ENCODE assay signal across 12 cellular contexts in genomic region chr10:71314694-71315225, GRCh38. TPM values are rescaled to one million over a fixed set of nuclear protein-coding genes. Genes with fewer than 3 reads are reported as not detected.
DNase-seq lines count a peak whose midpoint lies in the region; ATAC-seq, FAIRE-seq and TF ChIP-seq lines count a peak whose summit lies in the region.
"Had no signal": no experiment of that assay in that cellular context is flagged by ENCODE, and none has a peak within 500 bp of the region (broad histone marks: within the 10 kb centered on the region; RNA-seq: fewer than 3 reads in every experiment).

No MANE protein-coding gene starts in this region.

- H3K79me2 ChIP-seq in OCI-LY3 (ENCODE audit: low read length) (0 out of 2 replicates have a peak, but pooled peaks cover under 1% of the 10 kb centered on the region), parathyroid adenoma (no peaks in the 10 kb centered on the region)

- ATAC-seq in GM21737 (IDR thresholded peaks at IDR 0.05; ENCODE audit: unreplicated experiment) = no peak
- no peak for ATAC-seq in activated CD8-positive, alpha-beta T cell treated with anti-CD3 and anti-CD28 coated beads for 36 hours

- FAIRE-seq in GM12891 (lab: Jason Lieb, UNC) = no peak

- H3K4me2 ChIP-seq in OCI-LY3 (ENCODE audit: low read length) (peak overlapping the region; percentile 73), parathyroid adenoma (ENCODE audit: low read length) (peak overlapping the region; percentile 16)

- peak overlapping the region; percentile 69 for H3K4me3 ChIP-seq in OCI-LY3 (ENCODE audit: low read length)
- H3K4me3 ChIP-seq in epithelial cell of proximal tubule (ENCODE audit: low read depth, low read length) = peak overlapping the region; percentile 16
- H3K4me3 ChIP-seq in parathyroid adenoma (ENCODE audit: low read depth, low read length) = no peak overlapping the region
- H3K4me3 ChIP-seq: left lung, upper lobe of right lung had no signal

- H4K20me1 ChIP-seq in OCI-LY3 (ENCODE audit: insufficient read depth, low read length) = no peaks in the 10 kb centered on the region

- H3K9me3 ChIP-seq in ES-I3 (ENCODE audit: control insufficient read depth, insufficient read depth, low read length) (no peaks in the 10 kb centered on the region), OCI-LY3 (ENCODE audit: insufficient read depth, low read length) (no peaks in the 10 kb centered on the region), parathyroid adenoma (ENCODE audit: control insufficient read depth, low read length) (no peaks in the 10 kb centered on the region)
- H3K9me3 ChIP-seq: left lung, upper lobe of right lung had no signal

- no peak overlapping the region for H3K4me3 Mint-ChIP-seq in activated CD8-positive, alpha-beta T cell treated with anti-CD3 and anti-CD28 coated beads for 36 hours

- TF ChIP-seq POLR2A in GM12891 (IDR thresholded peaks at IDR 0.05; ENCODE audit: low read depth, low read length) = no peak

- POLR2A ChIA-PET in activated CD8-positive, alpha-beta T cell treated with anti-CD3 and anti-CD28 coated beads for 36 hours (lab: Charles Lee) = interaction anchor here (0.6 to 1.4 kb wide), 2 partner anchors 58 to 325 kb away, joined by 3 read pairs; no protein-coding TSS in a partner anchor

- no peaks in the 10 kb centered on the region for H3K36me3 ChIP-seq in ES-I3 (ENCODE audit: insufficient read depth, low read length)
- no peaks in the 10 kb centered on the region for H3K36me3 ChIP-seq in OCI-LY3 (replicated peaks; ENCODE audit: low read depth, low read length)
- H3K36me3 ChIP-seq in parathyroid adenoma (ENCODE audit: control insufficient read depth, insufficient read depth, low read length) = no peaks in the 10 kb centered on the region
- H3K36me3 ChIP-seq: left lung, upper lobe of right lung had no signal

- no peaks in the 10 kb centered on the region for H3K27me3 ChIP-seq in OCI-LY3 (ENCODE audit: low read depth, low read length)
- H3K27me3 ChIP-seq in parathyroid adenoma (ENCODE audit: control insufficient read depth, insufficient read depth, low read length) = no peaks in the 10 kb centered on the region
- H3K27me3 ChIP-seq: left lung, upper lobe of right lung had no signal

- H3K27ac ChIP-seq in OCI-LY3 (ENCODE audit: low read length) = no peak overlapping the region
- no peak overlapping the region for H3K27ac ChIP-seq in parathyroid adenoma
- H3K27ac ChIP-seq: left lung, upper lobe of right lung had no signal

- no peak overlapping the region for H3K27ac Mint-ChIP-seq in activated CD8-positive, alpha-beta T cell treated with anti-CD3 and anti-CD28 coated beads for 36 hours

- CTCF ChIA-PET in activated CD8-positive, alpha-beta T cell treated with anti-CD3 and anti-CD28 coated beads for 36 hours (lab: Charles Lee) = interaction anchor here (0.7 to 4.8 kb wide), 15 partner anchors 9 to 582 kb away, joined by 3 to 48 read pairs (median 6); no protein-coding TSS in a partner anchor

- peaks cover 5% of the 10 kb centered on the region for H3K27me3 Mint-ChIP-seq in activated CD8-positive, alpha-beta T cell treated with anti-CD3 and anti-CD28 coated beads for 36 hours

- no peaks in the 10 kb centered on the region for H3K9me3 Mint-ChIP-seq in activated CD8-positive, alpha-beta T cell treated with anti-CD3 and anti-CD28 coated beads for 36 hours
- H3K9me3 Mint-ChIP-seq: naive thymus-derived CD8-positive, alpha-beta T cell had no signal

- TF ChIP-seq CTCF in OCI-LY3 (IDR thresholded peaks at IDR 0.05; ENCODE audit: low read depth, low read length) = no peak
- no peak for TF ChIP-seq CTCF in epithelial cell of proximal tubule (conservative IDR thresholded peaks at IDR 0.05; ENCODE audit: low read depth, low read length)
- no peak for TF ChIP-seq CTCF in parathyroid adenoma (IDR thresholded peaks at IDR 0.05)
- TF ChIP-seq CTCF in activated CD8-positive, alpha-beta T cell treated with anti-CD3 and anti-CD28 coated beads for 36 hours (IDR thresholded peaks at IDR 0.05) = no peak

- H3K4me1 Mint-ChIP-seq in activated CD8-positive, alpha-beta T cell treated with anti-CD3 and anti-CD28 coated beads for 36 hours (ENCODE audit: low read depth) = peaks cover 23% of the 10 kb centered on the region

- no peak for DNase-seq in epithelial cell of proximal tubule (ENCODE audit: low read depth)
- no peak for DNase-seq in putamen (ENCODE audit: low spot score)
- DNase-seq in activated CD8-positive, alpha-beta T cell treated with anti-CD3 and anti-CD28 coated beads for 36 hours = no peak
- no peak for DNase-seq in GM12891 (ENCODE audit: insufficient read length, low spot score)
- DNase-seq: left lung, NCI-H1417 treated with DMSO at 0.1 percent for 48 hours, upper lobe of right lung had no signal

- H2AFZ ChIP-seq in OCI-LY3 (ENCODE audit: low read depth, low read length) = peak overlapping the region; percentile 94; the same call in 1 of the 2 replicates
- H2AFZ ChIP-seq in parathyroid adenoma = peak overlapping the region; percentile 61

- H3K4me1 ChIP-seq in ES-I3 (ENCODE audit: insufficient read depth, low read length) (no peaks in the 10 kb centered on the region; the same call in 1 of the 2 replicates), OCI-LY3 (ENCODE audit: low read length) (peaks cover 25% of the 10 kb centered on the region), parathyroid adenoma (peaks cover 3% of the 10 kb centered on the region)

- H3K9ac ChIP-seq in ES-I3 (ENCODE audit: low read depth, low read length) = peak overlapping the region; percentile 38; the same call in 1 of the 2 replicates
- H3K9ac ChIP-seq in OCI-LY3 (ENCODE audit: low read length) = peak overlapping the region; percentile 50; the same call in 1 of the 2 replicates
- H3K9ac ChIP-seq in parathyroid adenoma = no peak overlapping the region

- H3K36me3 Mint-ChIP-seq in activated CD8-positive, alpha-beta T cell treated with anti-CD3 and anti-CD28 coated beads for 36 hours (ENCODE audit: low read depth) = no peaks in the 10 kb centered on the region
- H3K36me3 Mint-ChIP-seq: naive thymus-derived CD8-positive, alpha-beta T cell had no signal

- intact Hi-C loops in activated CD8-positive, alpha-beta T cell treated with anti-CD3 and anti-CD28 coated beads for 36 hours (cut with micrococcal nuclease) = loop anchor here (5.0 kb wide), 2 partner anchors 63 to 258 kb away; no protein-coding TSS in a partner anchor

TF ChIP-seq in GM12891, 5 proteins besides CTCF, POLR2A, EP300 and RAD21:
- TF ChIP-seq TAF1 (IDR thresholded peaks at IDR 0.05; ENCODE audit: low read depth, low read length) = no peak
- TF ChIP-seq PAX5 (IDR thresholded peaks at IDR 0.05; ENCODE audit: insufficient read depth, low read length, severe bottlenecking) = no peak
- TF ChIP-seq SPI1 (IDR thresholded peaks at IDR 0.05; ENCODE audit: low read depth, low read length) = no peak
- no peak for TF ChIP-seq POLR2AphosphoS5 (IDR thresholded peaks at IDR 0.05; ENCODE audit: low read depth, low read length)
- TF ChIP-seq POU2F2 (IDR thresholded peaks at IDR 0.05; ENCODE audit: low read depth, low read length) = no peak

RNA-seq across cellular contexts. Expression of gene SLC29A3, which starts 4.3 kb away (rescaled TPM):
- total RNA-seq in epithelial cell of proximal tubule = 0.58 and 2.2 TPM in 2 replicates
- 1 to 10 TPM; 2.9 to 3.3 TPM for total RNA-seq in activated CD8-positive, alpha-beta T cell treated with anti-CD3 and anti-CD28 coated beads for 36 hours
- polyA plus RNA-seq in GM12891 (2012; ENCODE audit: low read depth, missing spikeins) = 1.6 TPM
